Comparison of ENCODE assay signal across 1 cellular context in the genomic region with DNA sequence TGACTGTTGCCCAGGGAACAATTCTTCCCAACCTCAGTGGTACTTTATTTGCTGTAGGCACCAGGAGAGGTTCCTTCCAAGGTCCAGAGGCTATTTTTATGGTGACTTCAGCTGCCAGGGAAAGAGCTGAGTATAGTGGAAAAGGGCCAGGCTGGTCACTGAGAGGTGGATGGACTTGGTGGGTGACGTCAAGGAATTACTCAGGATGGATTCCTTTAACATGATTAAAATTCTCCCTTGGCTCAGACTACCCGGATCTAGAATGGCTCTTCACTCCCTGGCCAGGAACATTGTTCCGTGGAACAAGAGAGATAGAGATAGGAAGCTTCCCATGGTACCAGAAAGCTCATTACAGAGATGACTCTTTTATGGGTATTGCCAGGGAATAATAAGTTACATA.
TF ChIP-seq lines count a peak whose summit lies in the region.

No MANE protein-coding gene starts in this region.

TF ChIP-seq in HepG2, 621 proteins besides CTCF, POLR2A, EP300 and RAD21:
- TF ChIP-seq, protein P1, sequence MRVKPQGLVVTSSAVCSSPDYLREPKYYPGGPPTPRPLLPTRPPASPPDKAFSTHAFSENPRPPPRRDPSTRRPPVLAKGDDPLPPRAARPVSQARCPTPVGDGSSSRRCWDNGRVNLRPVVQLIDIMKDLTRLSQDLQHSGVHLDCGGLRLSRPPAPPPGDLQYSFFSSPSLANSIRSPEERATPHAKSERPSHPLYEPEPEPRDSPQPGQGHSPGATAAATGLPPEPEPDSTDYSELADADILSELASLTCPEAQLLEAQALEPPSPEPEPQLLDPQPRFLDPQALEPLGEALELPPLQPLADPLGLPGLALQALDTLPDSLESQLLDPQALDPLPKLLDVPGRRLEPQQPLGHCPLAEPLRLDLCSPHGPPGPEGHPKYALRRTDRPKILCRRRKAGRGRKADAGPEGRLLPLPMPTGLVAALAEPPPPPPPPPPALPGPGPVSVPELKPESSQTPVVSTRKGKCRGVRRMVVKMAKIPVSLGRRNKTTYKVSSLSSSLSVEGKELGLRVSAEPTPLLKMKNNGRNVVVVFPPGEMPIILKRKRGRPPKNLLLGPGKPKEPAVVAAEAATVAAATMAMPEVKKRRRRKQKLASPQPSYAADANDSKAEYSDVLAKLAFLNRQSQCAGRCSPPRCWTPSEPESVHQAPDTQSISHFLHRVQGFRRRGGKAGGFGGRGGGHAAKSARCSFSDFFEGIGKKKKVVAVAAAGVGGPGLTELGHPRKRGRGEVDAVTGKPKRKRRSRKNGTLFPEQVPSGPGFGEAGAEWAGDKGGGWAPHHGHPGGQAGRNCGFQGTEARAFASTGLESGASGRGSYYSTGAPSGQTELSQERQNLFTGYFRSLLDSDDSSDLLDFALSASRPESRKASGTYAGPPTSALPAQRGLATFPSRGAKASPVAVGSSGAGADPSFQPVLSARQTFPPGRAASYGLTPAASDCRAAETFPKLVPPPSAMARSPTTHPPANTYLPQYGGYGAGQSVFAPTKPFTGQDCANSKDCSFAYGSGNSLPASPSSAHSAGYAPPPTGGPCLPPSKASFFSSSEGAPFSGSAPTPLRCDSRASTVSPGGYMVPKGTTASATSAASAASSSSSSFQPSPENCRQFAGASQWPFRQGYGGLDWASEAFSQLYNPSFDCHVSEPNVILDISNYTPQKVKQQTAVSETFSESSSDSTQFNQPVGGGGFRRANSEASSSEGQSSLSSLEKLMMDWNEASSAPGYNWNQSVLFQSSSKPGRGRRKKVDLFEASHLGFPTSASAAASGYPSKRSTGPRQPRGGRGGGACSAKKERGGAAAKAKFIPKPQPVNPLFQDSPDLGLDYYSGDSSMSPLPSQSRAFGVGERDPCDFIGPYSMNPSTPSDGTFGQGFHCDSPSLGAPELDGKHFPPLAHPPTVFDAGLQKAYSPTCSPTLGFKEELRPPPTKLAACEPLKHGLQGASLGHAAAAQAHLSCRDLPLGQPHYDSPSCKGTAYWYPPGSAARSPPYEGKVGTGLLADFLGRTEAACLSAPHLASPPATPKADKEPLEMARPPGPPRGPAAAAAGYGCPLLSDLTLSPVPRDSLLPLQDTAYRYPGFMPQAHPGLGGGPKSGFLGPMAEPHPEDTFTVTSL (CRISPR knock-in tag; IDR thresholded peaks at IDR 0.05; ENCODE audit: borderline replicate concordance) = no peak
- peak; percentile 31; the same call in 1 of the 2 replicates for TF ChIP-seq CREB1 (IDR thresholded peaks at IDR 0.05)
- TF ChIP-seq CREB1 (CRISPR knock-in tag; IDR thresholded peaks at IDR 0.05) = no peak
- no peak for TF ChIP-seq ZSCAN30 (CRISPR knock-in tag; IDR thresholded peaks at IDR 0.05)
- TF ChIP-seq, protein P2, sequence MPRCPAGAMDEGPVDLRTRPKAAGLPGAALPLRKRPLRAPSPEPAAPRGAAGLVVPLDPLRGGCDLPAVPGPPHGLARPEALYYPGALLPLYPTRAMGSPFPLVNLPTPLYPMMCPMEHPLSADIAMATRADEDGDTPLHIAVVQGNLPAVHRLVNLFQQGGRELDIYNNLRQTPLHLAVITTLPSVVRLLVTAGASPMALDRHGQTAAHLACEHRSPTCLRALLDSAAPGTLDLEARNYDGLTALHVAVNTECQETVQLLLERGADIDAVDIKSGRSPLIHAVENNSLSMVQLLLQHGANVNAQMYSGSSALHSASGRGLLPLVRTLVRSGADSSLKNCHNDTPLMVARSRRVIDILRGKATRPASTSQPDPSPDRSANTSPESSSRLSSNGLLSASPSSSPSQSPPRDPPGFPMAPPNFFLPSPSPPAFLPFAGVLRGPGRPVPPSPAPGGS (CRISPR knock-in tag; IDR thresholded peaks at IDR 0.05) = no peak
- TF ChIP-seq SPEN (CRISPR knock-in tag; IDR thresholded peaks at IDR 0.05; ENCODE audit: low read depth) = no peak
- TF ChIP-seq SMAD1 (CRISPR knock-in tag; IDR thresholded peaks at IDR 0.05; ENCODE audit: borderline replicate concordance, low read depth) = no peak
- no peak for TF ChIP-seq ZFAT (CRISPR knock-in tag; conservative IDR thresholded peaks at IDR 0.05)
TF ChIP-seq in HepG2: peak in this region for 1.
